In the genomic region with DNA sequence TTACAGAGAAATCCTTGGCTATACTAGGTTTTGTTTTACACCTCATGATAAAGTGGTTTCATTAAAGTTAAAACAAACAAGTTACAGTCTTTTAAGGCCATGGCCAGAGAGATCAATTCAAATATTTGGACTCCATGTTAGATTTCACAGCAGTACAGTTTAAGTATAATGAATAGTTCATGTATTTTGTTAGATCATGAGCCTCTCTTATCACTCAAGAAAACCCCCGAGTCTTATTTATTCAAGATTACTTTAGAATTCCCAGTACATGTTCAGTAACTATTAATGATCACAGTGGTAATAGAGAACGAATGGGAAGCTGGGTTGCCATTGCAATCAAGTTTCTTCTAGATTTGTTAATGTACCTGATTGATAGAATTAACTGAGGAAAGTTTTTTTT, we compare ENCODE assay signal across 18 cellular contexts. TPM values are rescaled to one million over a fixed set of nuclear protein-coding genes. Genes with fewer than 3 reads are reported as not detected.
DNase-seq lines count a peak whose midpoint lies in the region; ATAC-seq, FAIRE-seq and TF ChIP-seq lines count a peak whose summit lies in the region.
"Had no signal": no experiment of that assay in that cellular context is flagged by ENCODE, and none has a peak within 500 bp of the region (broad histone marks: within the 10 kb centered on the region; RNA-seq: fewer than 3 reads in every experiment).

No MANE protein-coding gene starts in this region.

- no peak overlapping the region for H3K4me2 ChIP-seq in IMR-90 (ENCODE audit: low read depth, low read length)
- H3K4me2 ChIP-seq: BLaER1 treated with 17β-estradiol and CSF1 and Interleukin-3, amounts not matched to agents 10 nM and 100 nM had no signal

- in situ Hi-C loops in IMR-90 (cut with MboI; ENCODE audit: low sequenced_read_pairs), result no loop called here

- H2AK9ac ChIP-seq in IMR-90 (replicated peaks; ENCODE audit: low read depth, low read length, poor library complexity), result no peak overlapping the region

- ATAC-seq in IMR-90 (ENCODE audit: low read depth) (no peak), pancreas (peak; percentile 16 to 70 (median 56)), HG02759 (IDR thresholded peaks at IDR 0.05; ENCODE audit: unreplicated experiment) (no peak)
- ATAC-seq: GM12878, HCT116 had no signal

- no peak overlapping the region for H2BK120ac ChIP-seq in IMR-90 (ENCODE audit: low read depth, low read length)

- H3K9me3 ChIP-seq in IMR-90 (ENCODE audit: control insufficient read depth, insufficient read depth, low read length) (no peaks in the 10 kb centered on the region), pancreas (no peaks in the 10 kb centered on the region), tibial artery (no peaks in the 10 kb centered on the region)

- no peak overlapping the region for H2AFZ ChIP-seq in IMR-90 (replicated peaks; ENCODE audit: low read length, poor library complexity)

- H4K8ac ChIP-seq in IMR-90 (ENCODE audit: low read depth in 2 of 2, low read length in 2 of 2), result no peak overlapping the region

- no peaks in the 10 kb centered on the region for H3K27me3 Mint-ChIP-seq in chondrocyte (ENCODE audit: low read depth)
- H3K27me3 Mint-ChIP-seq: CD4-positive, alpha-beta T cell; IgD-negative memory B cell had no signal

- no peak for TF ChIP-seq RAD21 in IMR-90 (IDR thresholded peaks at IDR 0.05; ENCODE audit: low read length)

- no peak overlapping the region for H3K56ac ChIP-seq in IMR-90 (ENCODE audit: extremely low read depth, insufficient read depth, low read length)

- peaks cover 85% of the 10 kb centered on the region for H3K4me1 Mint-ChIP-seq in chondrocyte (ENCODE audit: low read depth)

- H3K27me3 ChIP-seq in IMR-90 (ENCODE audit: control insufficient read depth, insufficient read depth, low read length) (no peaks in the 10 kb centered on the region), pancreas (no peaks in the 10 kb centered on the region), tibial artery (no peaks in the 10 kb centered on the region)
- H3K27me3 ChIP-seq: BLaER1 treated with 17β-estradiol and CSF1 and Interleukin-3, amounts not matched to agents 10 nM and 100 nM had no signal

- no TSS peak for BruUV-seq in IMR-90 (replicated peaks; lab: Mats Ljungman, UMichigan)

- H3K27ac ChIP-seq in IMR-90 (ENCODE audit: insufficient read depth, low read length) (no peak overlapping the region), pancreas (peak overlapping the region in 2 of 4 donors; percentile 14 to 24), tibial artery (peak overlapping the region; percentile 43 to 58)
- H3K27ac ChIP-seq: BLaER1 treated with 17β-estradiol and CSF1 and Interleukin-3, amounts not matched to agents 10 nM and 100 nM had no signal

- H3K4me3 ChIP-seq in IMR-90 (ENCODE audit: insufficient read depth, low read depth, low read length), result no peak overlapping the region
- no peak overlapping the region for H3K4me3 ChIP-seq in pancreas
- H3K4me3 ChIP-seq in tibial artery, result no peak overlapping the region
- H3K4me3 ChIP-seq: BLaER1 treated with 17β-estradiol and CSF1 and Interleukin-3, amounts not matched to agents 10 nM and 100 nM; GM12878 had no signal

- no peak overlapping the region for H3K9ac ChIP-seq in IMR-90 (ENCODE audit: low read depth, low read length)
- H3K9ac ChIP-seq: BLaER1 treated with 17β-estradiol and CSF1 and Interleukin-3, amounts not matched to agents 10 nM and 100 nM had no signal

- no peak overlapping the region for H2BK15ac ChIP-seq in IMR-90 (ENCODE audit: low read depth, low read length)

- POLR2A ChIA-PET in IMR-90 (lab: Charles Lee; ENCODE audit: unreplicated experiment), result no interaction called here

- H3K36me3 ChIP-seq in IMR-90 (ENCODE audit: control insufficient read depth, insufficient read depth, low read length) (no peaks in the 10 kb centered on the region; the same call in 1 of the 2 replicates), pancreas (no peaks in the 10 kb centered on the region), tibial artery (no peaks in the 10 kb centered on the region)

- H3K23ac ChIP-seq in IMR-90 (ENCODE audit: low read depth, low read length), result no peak overlapping the region

- no peak overlapping the region for H3K14ac ChIP-seq in IMR-90 (replicated peaks; ENCODE audit: low read depth, low read length)

- H3K79me1 ChIP-seq in IMR-90 (ENCODE audit: low read depth in 1 of 2, low read length in 2 of 2), result peaks cover 11 to 57% of the 10 kb centered on the region in 2 experiments

- no peak overlapping the region for H4K5ac ChIP-seq in IMR-90 (ENCODE audit: low read depth, low read length)

- TF ChIP-seq POLR2A in IMR-90 (IDR thresholded peaks at IDR 0.05; ENCODE audit: low read depth, low read length), result no peak

- intact Hi-C loops in IMR-90 (cut with micrococcal nuclease) (no loop called here), pancreas (cut with DNase I) (no loop called here), tibial artery (cut with DNase I; ENCODE audit: low total_unique reads) (no loop called here)

- WGBS in IMR-90 (ENCODE audit: extremely low coverage in 2 of 2, insufficient read length in 1 of 2), 2 experiments, result no CpG with 5 or more reads among the region's 2 CpGs
- WGBS in pancreas, 2 donors, result 12 to 16% methylated on average over 2 of the region's 2 CpGs

- H4K20me1 ChIP-seq in IMR-90 (ENCODE audit: insufficient read depth, low read length), result peaks cover 27% of the 10 kb centered on the region

- TF ChIP-seq CTCF in IMR-90 (conservative IDR thresholded peaks at IDR 0.05; ENCODE audit: low read depth, low read length) (no peak), chondrocyte (IDR thresholded peaks at IDR 0.05) (no peak), pancreas (IDR thresholded peaks at IDR 0.05) (no peak), tibial artery (IDR thresholded peaks at IDR 0.05) (no peak)

- H4K91ac ChIP-seq in IMR-90 (ENCODE audit: insufficient read depth, low read depth, low read length), result no peak overlapping the region

- H2AK5ac ChIP-seq in IMR-90 (ENCODE audit: low read depth, low read length), result no peak overlapping the region

- no peak overlapping the region for H3K4me3 Mint-ChIP-seq in chondrocyte (ENCODE audit: unreplicated experiment)
- H3K4me3 Mint-ChIP-seq: CD4-positive, alpha-beta T cell had no signal

- no peak overlapping the region for H3K18ac ChIP-seq in IMR-90 (ENCODE audit: low read depth, low read length)

- no peaks in the 10 kb centered on the region for H3K9me3 Mint-ChIP-seq in chondrocyte (ENCODE audit: low read depth)

- no peak overlapping the region for H2BK20ac ChIP-seq in IMR-90 (ENCODE audit: low read depth, low read length)

- H3K4ac ChIP-seq in IMR-90 (ENCODE audit: low read depth, low read length), result no peak overlapping the region

- peak overlapping the region; percentile 53 for H2BK5ac ChIP-seq in IMR-90 (ENCODE audit: low read depth, low read length, poor library complexity, severe bottlenecking)

- CTCF ChIA-PET in IMR-90 (lab: Yijun Ruan, JAX), result interaction anchor here (1.0 kb wide), 1 partner anchor 14 kb away, joined by 5 read pairs; no protein-coding TSS in a partner anchor

- DNase-seq in IMR-90, result no peak
- no peak for DNase-seq in chondrocyte (ENCODE audit: low spot score)
- no peak for DNase-seq in pancreas
- no peak for DNase-seq in tibial artery
- DNase-seq in DMS 273 (lab: John Stamatoyannopoulos, UW; ENCODE audit: unreplicated experiment), result no peak
- no peak for DNase-seq in NCI-H345 treated with DMSO at 0.1 percent for 48 hours (lab: John Stamatoyannopoulos, UW; ENCODE audit: unreplicated experiment)
- DNase-seq: ACHN; Calu3; CD4-positive, alpha-beta T cell; DMS79 had no signal

- H3K27ac Mint-ChIP-seq in chondrocyte (ENCODE audit: unreplicated experiment), result peak overlapping the region; percentile 70
- H3K27ac Mint-ChIP-seq: CD4-positive, alpha-beta T cell; IgD-negative memory B cell had no signal

- FAIRE-seq in pancreas (lab: Jason Lieb, UNC), result no peak
- FAIRE-seq: GM12878, GM18507, H54 had no signal

- peaks cover 6% of the 10 kb centered on the region for H3K9me1 ChIP-seq in IMR-90 (ENCODE audit: insufficient read depth, low read length)

- H3K4me1 ChIP-seq in IMR-90 (ENCODE audit: control insufficient read depth, insufficient read depth, low read length) (peaks cover 7% of the 10 kb centered on the region), pancreas (peaks cover 16 to 48% (median 44%) of the 10 kb centered on the region in 3 donors), tibial artery (peaks cover 0 to 94% (median 52%) of the 10 kb centered on the region in 4 donors)
- H3K4me1 ChIP-seq: BLaER1 treated with 17β-estradiol and CSF1 and Interleukin-3, amounts not matched to agents 10 nM and 100 nM had no signal

- peaks cover 11% of the 10 kb centered on the region for H3K36me3 Mint-ChIP-seq in chondrocyte (ENCODE audit: low read depth)
- H3K36me3 Mint-ChIP-seq: IgD-negative memory B cell had no signal

- dilution Hi-C loops in IMR-90 (cut with HindIII; ENCODE audit: low sequenced_read_pairs, unreplicated experiment), result no loop called here

TF ChIP-seq in IMR-90, 13 proteins besides CTCF, POLR2A, EP300 and RAD21:
- TF ChIP-seq USF2 (IDR thresholded peaks at IDR 0.05; ENCODE audit: low read depth, low read length), result no peak
- no peak for TF ChIP-seq MAFK (IDR thresholded peaks at IDR 0.05; ENCODE audit: low read depth, low read length)
- TF ChIP-seq NFE2L2 (IDR thresholded peaks at IDR 0.05; ENCODE audit: low read depth, low read length), result no peak
- TF ChIP-seq CEBPB (IDR thresholded peaks at IDR 0.05; ENCODE audit: low read depth, low read length), result no peak
- TF ChIP-seq SMC3 (IDR thresholded peaks at IDR 0.05; ENCODE audit: low read depth, low read length), result no peak
- TF ChIP-seq FOS (IDR thresholded peaks at IDR 0.05; ENCODE audit: low read depth, low read length), result no peak
- TF ChIP-seq MXI1 (IDR thresholded peaks at IDR 0.05; ENCODE audit: borderline replicate concordance, low read depth, low read length), result no peak
- TF ChIP-seq RFX5 (IDR thresholded peaks at IDR 0.05; ENCODE audit: low read depth, low read length), result no peak
- no peak for TF ChIP-seq MAZ (IDR thresholded peaks at IDR 0.05; ENCODE audit: borderline replicate concordance, low read depth, low read length)
TF ChIP-seq in IMR-90: peak in this region for 0.

RNA-seq across cellular contexts. Expression of gene PDLIM5, which starts 15.2 kb away (rescaled TPM):
- total RNA-seq in IMR-90 (2012; rRNA removed) (159 and 188 TPM in 2 replicates), chondrocyte (268 to 329 TPM (median 317 TPM) in 3 replicates), pancreas (10 to 100 TPM; 47.1 to 99.0 (median 53.4) TPM)
- polyA plus RNA-seq in IMR-90 (2012; rRNA removed) (96.5 and 98.9 TPM in 2 replicates), pancreas (10 to 100 TPM; 13.2 to 18.1 TPM)
- polyA plus RNA-seq in IMR-90 (2012; cell fraction: cytosol; rRNA removed), result 50.8 and 51.2 TPM in 2 replicates
- polyA plus RNA-seq in IMR-90 (2012; cell fraction: nucleus; rRNA removed; ENCODE audit: low replicate concordance), result 53.9 and 106 TPM in 2 replicates
- total RNA-seq: G401 had no signal

Comparison
In these comparisons a context has a peak if more than half of its experiments do, and no peak if none do; other contexts are left out.
1. ATAC-seq: peak in pancreas (4 of 4); none in IMR-90 (single experiment) and HG02759 (single experiment).